In genomic region chr5:6729400-6730310, GRCh38 we compare ENCODE assay signal across 1 cellular context.
TF ChIP-seq lines count a peak whose summit lies in the region.

No MANE protein-coding gene starts in this region.

TF ChIP-seq in IMR-90, 13 proteins besides CTCF, POLR2A, EP300 and RAD21 (continued from another document):
- TF ChIP-seq ELK1 (IDR thresholded peaks at IDR 0.05; ENCODE audit: borderline replicate concordance, low read depth, low read length) (no peak), BHLHE40 (IDR thresholded peaks at IDR 0.05; ENCODE audit: low read depth, low read length) (no peak), MXI1 (IDR thresholded peaks at IDR 0.05; ENCODE audit: borderline replicate concordance, low read depth, low read length) (no peak), CEBPB (IDR thresholded peaks at IDR 0.05; ENCODE audit: low read depth, low read length) (no peak)
